In genomic region chr7:80159802-80160201, GRCh38 we compare ENCODE assay signal across 9 cellular contexts.
"Had no signal": no experiment of that assay in that cellular context is flagged by ENCODE, and none has a peak within 500 bp of the region (broad histone marks: within the 10 kb centered on the region; RNA-seq: fewer than 3 reads in every experiment).

No MANE protein-coding gene starts in this region.

- H3K9ac ChIP-seq: GM23248 had no signal

- H3K4me3 ChIP-seq: GM23248, HAP-1, K562 had no signal

- FAIRE-seq: H1, K562 had no signal

- DNase-seq: GM23248, HFFc6, IMR-90, KG1 had no signal

- H3K27ac Mint-ChIP-seq: HFFc6 had no signal

- H3K4me3 Mint-ChIP-seq: HFFc6 had no signal

- H3K36me3 ChIP-seq: HAP-1 had no signal

- H3K27ac ChIP-seq: GM23248, HL-60 had no signal

- H3K9me3 Mint-ChIP-seq: HFFc6 had no signal

- H2AFZ ChIP-seq: GM23248 had no signal

- H3K9me3 ChIP-seq: HAP-1 had no signal

- ATAC-seq: HCT116, K562 had no signal
